8 cellular contexts compared by ENCODE assay signal in genomic region chr11:9363954-9364912, GRCh38. TPM values are rescaled to one million over a fixed set of nuclear protein-coding genes. Genes with fewer than 3 reads are reported as not detected.
DNase-seq lines count a peak whose midpoint lies in the region; ATAC-seq and TF ChIP-seq lines count a peak whose summit lies in the region.

No MANE protein-coding gene starts in this region.

- H3K4me3 ChIP-seq in GM12875 (ENCODE audit: low read depth, low read length) = peak overlapping the region; percentile 56
- H3K4me3 ChIP-seq in ovary = peak overlapping the region; percentile 52
- H3K4me3 ChIP-seq in thymus (ENCODE audit: low read length) = peak overlapping the region; percentile 72

- peak; percentile 69 for TF ChIP-seq POLR2A in ovary (IDR thresholded peaks at IDR 0.05)

- H3K36me3 Mint-ChIP-seq in activated naive CD8-positive, alpha-beta T cell treated with anti-CD3 and anti-CD28 coated beads for 36 hours = no peaks in the 10 kb centered on the region

- H3K27me3 Mint-ChIP-seq in activated naive CD8-positive, alpha-beta T cell treated with anti-CD3 and anti-CD28 coated beads for 36 hours = no peaks in the 10 kb centered on the region

- no peaks in the 10 kb centered on the region for H3K9me3 Mint-ChIP-seq in activated naive CD8-positive, alpha-beta T cell treated with anti-CD3 and anti-CD28 coated beads for 36 hours

- H3K27me3 ChIP-seq in ovary (no peaks in the 10 kb centered on the region), thymus (ENCODE audit: control insufficient read depth, insufficient read depth) (no peaks in the 10 kb centered on the region)

- H3K4me1 ChIP-seq in ovary (ENCODE audit: insufficient read depth) (peaks cover 4% of the 10 kb centered on the region), thymus (ENCODE audit: control insufficient read depth, insufficient read depth, low read length) (peaks cover 6% of the 10 kb centered on the region)

- intact Hi-C loops in Right ventricle myocardium inferior (cut with DNase I) = loop anchor here (1.0 to 5.0 kb wide), 3 partner anchors 21 to 97 kb away; partner anchors contain the start of genes DENND5A, IPO7 and TMEM41B
- intact Hi-C loops in ovary (cut with DNase I) = loop anchor here in 1 of 4 donors (1.0 to 5.0 kb wide), 2 partner anchors 50 to 98 kb away; partner anchors contain the start of genes TMEM41B and ZNF143

- TF ChIP-seq CTCF in GM12875 (IDR thresholded peaks at IDR 0.05; ENCODE audit: borderline replicate concordance, insufficient read depth, low read depth, low read length) (no peak), ovary (IDR thresholded peaks at IDR 0.05) (no peak)

- ATAC-seq in HG02759 (IDR thresholded peaks at IDR 0.05; ENCODE audit: unreplicated experiment) = peak; percentile 98
- peak; percentile 97 for ATAC-seq in Right ventricle myocardium inferior

- H3K27ac Mint-ChIP-seq in activated naive CD8-positive, alpha-beta T cell treated with anti-CD3 and anti-CD28 coated beads for 36 hours = peak overlapping the region; percentile 88

- peak overlapping the region; percentile 77 for H3K4me3 Mint-ChIP-seq in activated naive CD8-positive, alpha-beta T cell treated with anti-CD3 and anti-CD28 coated beads for 36 hours

- peaks cover 25% of the 10 kb centered on the region for H3K4me1 Mint-ChIP-seq in activated naive CD8-positive, alpha-beta T cell treated with anti-CD3 and anti-CD28 coated beads for 36 hours

- H3K36me3 ChIP-seq in ovary (no peaks in the 10 kb centered on the region), thymus (ENCODE audit: control insufficient read depth, insufficient read depth) (no peaks in the 10 kb centered on the region)

- DNase-seq in NCI-H1105 treated with DMSO at 0.1 percent for 48 hours (lab: John Stamatoyannopoulos, UW) = peak; percentile 85
- DNase-seq in SKM-1 treated with dmso at 0.1 percent for 144 hours (lab: John Stamatoyannopoulos, UW; ENCODE audit: unreplicated experiment) = peak; percentile 93
- peak; percentile 89 for DNase-seq in activated naive CD8-positive, alpha-beta T cell treated with anti-CD3 and anti-CD28 coated beads for 36 hours
- DNase-seq in Right ventricle myocardium inferior (ENCODE audit: missing footprints) = peak; percentile 98
- peak; percentile 88 to 94 (median 89) for DNase-seq in ovary

- 1 to 3% (median 1%) methylated on average over 52 to 64 of the region's 64 CpGs for WGBS in ovary, 3 donors
- WGBS in thymus = 5% methylated on average over 64 of the region's 64 CpGs

- peak overlapping the region; percentile 74 to 77 for H3K27ac ChIP-seq in ovary
- peak overlapping the region; percentile 94 for H3K27ac ChIP-seq in thymus (ENCODE audit: low read depth)

- H3K9me3 ChIP-seq in ovary (no peaks in the 10 kb centered on the region), thymus (ENCODE audit: control insufficient read depth) (no peaks in the 10 kb centered on the region)

- TF ChIP-seq EP300 in ovary (IDR thresholded peaks at IDR 0.05) = peak; percentile 78

RNA-seq across cellular contexts. Expression of gene IPO7, which starts 20.2 kb away (rescaled TPM):
- total RNA-seq in activated naive CD8-positive, alpha-beta T cell treated with anti-CD3 and anti-CD28 coated beads for 36 hours = 100 to 1,000 TPM; 195 TPM
- total RNA-seq in Right ventricle myocardium inferior (130 TPM), ovary (100 to 1,000 TPM in 5 of 7 donors, 10 to 100 TPM in 2; 74.6 to 122 (median 108) TPM)
- polyA plus RNA-seq in ovary (10 to 100 TPM; 32.3 to 57.2 TPM), thymus (26.4 TPM)

RNA-seq across cellular contexts. Expression of gene TMEM41B, which starts 49.8 kb away (rescaled TPM):
- total RNA-seq in activated naive CD8-positive, alpha-beta T cell treated with anti-CD3 and anti-CD28 coated beads for 36 hours = 10 to 100 TPM; 20.1 to 20.5 TPM
- total RNA-seq in Right ventricle myocardium inferior (17.4 TPM), ovary (10 to 100 TPM; 15.4 to 29.4 (median 20.0) TPM)
- polyA plus RNA-seq in ovary (10 to 100 TPM; 10.0 to 11.2 TPM), thymus (36.6 TPM)

Comparison
In these comparisons a context has a peak if more than half of its experiments do, and no peak if none do; other contexts are left out.
1. Peak in every context shown above with its lines: DNase-seq, ATAC-seq, H3K4me3 ChIP-seq and H3K27ac ChIP-seq.